18 cellular contexts compared by ENCODE assay signal in genomic region chr1:89005286-89006151, GRCh38. TPM values are rescaled to one million over a fixed set of nuclear protein-coding genes. Genes with fewer than 3 reads are reported as not detected.
A peak's percentile ranks its signal among the peaks of the same experiment; 100 is the strongest.
DNase-seq lines count a peak whose midpoint lies in the region; ATAC-seq and TF ChIP-seq lines count a peak whose summit lies in the region.
"Had no signal": no experiment of that assay in that cellular context is flagged by ENCODE, and none has a peak within 500 bp of the region (broad histone marks: within the 10 kb centered on the region; RNA-seq: fewer than 3 reads in every experiment).

No MANE protein-coding gene starts in this region.

- H3K27ac ChIP-seq in endodermal cell (ENCODE audit: low read depth, low read length), result no peak overlapping the region
- H3K27ac ChIP-seq in tibial nerve, result peak overlapping the region in 3 of 4 donors; percentile 61 to 78 (median 76)
- no peak overlapping the region for H3K27ac ChIP-seq in SJCRH30
- H3K27ac ChIP-seq: adrenal gland, ovary had no signal

- peak in 1 of 2 donors; percentile 18 for TF ChIP-seq POLR2A in tibial nerve (IDR thresholded peaks at IDR 0.05)

- peak; percentile 17 to 54 for TF ChIP-seq EP300 in tibial nerve (IDR thresholded peaks at IDR 0.05)

- peaks cover 2% of the 10 kb centered on the region for H3K36me3 Mint-ChIP-seq in endodermal cell (ENCODE audit: low read depth)

- peaks cover 13% of the 10 kb centered on the region for H3K9me3 Mint-ChIP-seq in endodermal cell

- intact Hi-C loops in Right ventricle myocardium superior (cut with DNase I) (no loop called here), Right ventricle myocardium inferior (cut with DNase I) (no loop called here)

- H3K9me3 ChIP-seq in endodermal cell (ENCODE audit: control insufficient read depth, low read length), result peaks cover 21% of the 10 kb centered on the region
- H3K9me3 ChIP-seq in tibial nerve, result no peaks in the 10 kb centered on the region
- no peaks in the 10 kb centered on the region for H3K9me3 ChIP-seq in SJCRH30 (replicated peaks)
- H3K9me3 ChIP-seq: adrenal gland, ovary had no signal

- no peak overlapping the region for H3K9ac ChIP-seq in endodermal cell (ENCODE audit: extremely low read depth, low read length, poor library complexity, severe bottlenecking)

- peaks cover 13% of the 10 kb centered on the region for H3K4me1 Mint-ChIP-seq in endodermal cell

- H3K4me3 Mint-ChIP-seq in endodermal cell, result no peak overlapping the region

- no peaks in the 10 kb centered on the region for H3K27me3 ChIP-seq in endodermal cell (ENCODE audit: control insufficient read depth, insufficient read depth, low read length, poor library complexity, severe bottlenecking)
- H3K27me3 ChIP-seq in tibial nerve, result no peaks in the 10 kb centered on the region
- H3K27me3 ChIP-seq in SJCRH30, result no peaks in the 10 kb centered on the region
- H3K27me3 ChIP-seq: adrenal gland, ovary had no signal

- DNase-seq in Right ventricle myocardium superior, result no peak
- DNase-seq in Right ventricle myocardium inferior (ENCODE audit: missing footprints), result no peak
- DNase-seq in endodermal cell, result no peak
- peak in 36 of 56 donors; percentile 6 to 70 (median 32) for DNase-seq in nucleus accumbens (lab: John Stamatoyannopoulos, UW)
- peak in 1 of 2 donors; percentile 25 for DNase-seq in tibial nerve (ENCODE audit: low spot score in 2 of 2)
- no peak for DNase-seq in SJCRH30
- DNase-seq in activated CD4-positive, alpha-beta T cell treated with anti-CD3 and anti-CD28 coated beads for 1 hour, result no peak
- DNase-seq: activated CD4-positive, CD25-positive, alpha-beta regulatory T cell treated with anti-CD3 and anti-CD28 coated beads, Interleukin-2, amount 50 U/mL, for 72 hours; adrenal gland; foreskin fibroblast; NCI-H2171 treated with DMSO at 0.1 percent for 48 hours; NCI-H748 treated with DMSO at 0.1 percent for 48 hours; ovary; stimulated activated CD8-positive, alpha-beta memory T cell treated with anti-CD3 and anti-CD28 coated beads, Interleukin-4, amount 100 ng/mL, for 48 hours; T-helper 9 cell had no signal

- H3K36me3 ChIP-seq in endodermal cell (ENCODE audit: control insufficient read depth, insufficient read depth, low read length) (no peaks in the 10 kb centered on the region), tibial nerve (peaks cover 0 to 52% (median 3%) of the 10 kb centered on the region in 3 donors), SJCRH30 (no peaks in the 10 kb centered on the region)
- H3K36me3 ChIP-seq: ovary had no signal

- H3K4me1 ChIP-seq in endodermal cell (ENCODE audit: control insufficient read depth, insufficient read depth, low read length) (peaks cover 5% of the 10 kb centered on the region), tibial nerve (peaks cover 0 to 34% (median 0%) of the 10 kb centered on the region in 4 donors), SJCRH30 (no peaks in the 10 kb centered on the region)
- H3K4me1 ChIP-seq: adrenal gland had no signal

- peak; percentile 31 for ATAC-seq in Right ventricle myocardium superior (ENCODE audit: poor library complexity)
- no peak for ATAC-seq in Right ventricle myocardium inferior
- no peak for ATAC-seq in GM19035 (IDR thresholded peaks at IDR 0.05; ENCODE audit: unreplicated experiment)

- TF ChIP-seq CTCF in endodermal cell (conservative IDR thresholded peaks at IDR 0.05) (no peak), tibial nerve (IDR thresholded peaks at IDR 0.05) (no peak)

- H3K4me3 ChIP-seq in endodermal cell (ENCODE audit: low read length), result no peak overlapping the region
- H3K4me3 ChIP-seq in tibial nerve, result no peak overlapping the region
- no peak overlapping the region for H3K4me3 ChIP-seq in SJCRH30
- H3K4me3 ChIP-seq: adrenal gland, ovary, skin epidermis had no signal

- no peaks in the 10 kb centered on the region for H3K27me3 Mint-ChIP-seq in endodermal cell (ENCODE audit: insufficient read depth)

- WGBS in endodermal cell (ENCODE audit: insufficient coverage in 1 of 2, insufficient read length in 1 of 2), 2 experiments, result 90 to 93% methylated on average over 4 to 9 of the region's 9 CpGs
- WGBS in tibial nerve, 2 donors, result 62 to 71% methylated on average over 9 of the region's 9 CpGs

- peak overlapping the region; percentile 58 for H3K27ac Mint-ChIP-seq in endodermal cell
- H3K27ac Mint-ChIP-seq: activated T-helper 2 cell treated with anti-CD3 and anti-CD28 coated beads, Interferon-gamma antibody, Interleukin-2, Interleukin-4, amounts not matched to agents 10 μg/mL and 5 μg/mL and 100 μg/mL, durations not matched to agents 14 hours and 24 hours and 36 hours had no signal

RNA-seq across cellular contexts. Expression of gene KYAT3, which starts 13.1 kb away (rescaled TPM):
- total RNA-seq in Right ventricle myocardium superior (9.1 TPM), Right ventricle myocardium inferior (6.8 TPM), endodermal cell (10 to 100 TPM; 33.9 to 36.4 TPM), tibial nerve (10 to 100 TPM; 31.0 to 37.8 (median 36.6) TPM)
- 54.1 TPM for polyA plus RNA-seq in endodermal cell (2013, experiment 1 of 2)
- 47.6 TPM for polyA plus RNA-seq in endodermal cell (2013, experiment 2 of 2)
- 32.6 and 41.9 TPM in 2 replicates for total RNA-seq in SJCRH30 (2014; rRNA removed; shearing (Covaris generic))

RNA-seq across cellular contexts. Expression of gene RBMXL1, which starts 13.1 kb away (rescaled TPM):
- 9.1 TPM for total RNA-seq in Right ventricle myocardium superior
- 10.7 TPM for total RNA-seq in Right ventricle myocardium inferior
- total RNA-seq in endodermal cell, result 10 to 100 TPM; 20.1 to 27.7 TPM
- 9.7 TPM for polyA plus RNA-seq in endodermal cell (2013, experiment 1 of 2)
- polyA plus RNA-seq in endodermal cell (2013, experiment 2 of 2), result 9.5 TPM
- 10 to 100 TPM; 12.4 to 19.9 (median 16.8) TPM for total RNA-seq in tibial nerve
- 27.9 and 29.8 TPM in 2 replicates for total RNA-seq in SJCRH30 (2014; rRNA removed; shearing (Covaris generic))

RNA-seq across cellular contexts. Expression of gene GBP3, which starts 17.1 kb away (rescaled TPM):
- total RNA-seq in Right ventricle myocardium superior, result 6.6 TPM
- 9.3 TPM for total RNA-seq in Right ventricle myocardium inferior
- not detected for total RNA-seq in endodermal cell
- polyA plus RNA-seq in endodermal cell (2013, experiment 1 of 2), result not detected
- polyA plus RNA-seq in endodermal cell (2013, experiment 2 of 2), result 0.12 TPM
- total RNA-seq in tibial nerve, result 10 to 100 TPM in 2 of 4 donors, 1 to 10 TPM in 2; 9.2 to 25.8 (median 11.2) TPM
- 0.12 and 0.53 TPM in 2 replicates for total RNA-seq in SJCRH30 (2014; rRNA removed; shearing (Covaris generic))

RNA-seq across cellular contexts. Expression of gene GBP1, which starts 59.5 kb away (rescaled TPM):
- 5.7 TPM for total RNA-seq in Right ventricle myocardium superior
- total RNA-seq in Right ventricle myocardium inferior, result 8.3 TPM
- not detected for total RNA-seq in endodermal cell
- polyA plus RNA-seq in endodermal cell (2013, experiment 1 of 2), result 0.18 TPM
- 0.21 TPM for polyA plus RNA-seq in endodermal cell (2013, experiment 2 of 2)
- total RNA-seq in tibial nerve, result 10 to 100 TPM; 21.1 to 51.8 (median 24.2) TPM
- total RNA-seq in SJCRH30 (2014; rRNA removed; shearing (Covaris generic)), result 0.15 and 0.30 TPM in 2 replicates

Comparison
In these comparisons a context has a peak if more than half of its experiments do, and no peak if none do; other contexts are left out.
1. DNase-seq: peak in nucleus accumbens (36 of 56); none in Right ventricle myocardium superior (single experiment), Right ventricle myocardium inferior (single experiment), endodermal cell (single experiment), SJCRH30 (0 of 2) and activated CD4-positive, alpha-beta T cell treated with anti-CD3 and anti-CD28 coated beads for 1 hour (single experiment).
2. H3K27ac ChIP-seq: peak in tibial nerve (3 of 4); none in endodermal cell (single experiment) and SJCRH30 (single experiment).